In the genomic region with DNA sequence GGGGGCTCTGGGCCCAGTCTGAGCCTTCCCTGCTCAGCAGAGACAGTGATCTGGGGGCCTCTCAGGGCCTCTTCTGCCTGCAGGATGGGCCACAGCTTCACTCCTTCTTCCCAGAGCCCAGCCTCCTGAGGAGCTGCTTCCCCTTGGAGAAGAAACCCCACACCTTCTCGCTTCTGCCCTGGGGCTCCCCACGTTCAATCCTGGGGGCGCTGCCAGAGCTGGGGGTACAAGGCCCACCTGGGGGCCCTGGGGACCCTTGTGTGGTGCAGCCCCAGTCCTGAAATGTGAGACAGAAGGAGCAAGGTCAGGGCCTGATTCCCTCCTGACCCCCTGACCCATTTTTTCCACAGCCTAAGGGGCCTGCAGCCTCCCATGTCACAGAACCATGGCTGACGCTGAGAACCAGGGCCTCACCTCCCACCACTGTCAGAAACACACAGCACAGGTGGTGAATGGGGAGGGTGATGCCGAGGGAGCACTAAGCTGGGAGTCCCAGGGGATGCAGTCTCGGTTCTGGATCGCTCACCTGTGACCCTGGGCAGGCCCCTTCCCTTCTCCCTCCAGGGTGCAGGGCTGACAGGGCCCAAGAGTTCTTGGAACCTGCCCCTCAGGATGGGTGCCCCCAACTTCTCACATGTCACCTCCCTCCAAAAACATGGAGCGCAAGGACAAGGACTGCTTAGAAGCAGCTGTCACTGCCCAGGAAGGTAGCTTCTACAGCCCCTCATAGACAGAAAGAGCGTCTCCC, we compare ENCODE assay signal across 33 cellular contexts. TPM values are rescaled to one million over a fixed set of nuclear protein-coding genes. Genes with fewer than 3 reads are reported as not detected.
DNase-seq lines count a peak whose midpoint lies in the region; ATAC-seq and TF ChIP-seq lines count a peak whose summit lies in the region.
"Had no signal": no experiment of that assay in that cellular context is flagged by ENCODE, and none has a peak within 500 bp of the region (broad histone marks: within the 10 kb centered on the region; RNA-seq: fewer than 3 reads in every experiment).

No MANE protein-coding gene starts in this region.

- in situ Hi-C loops in mammary epithelial cell (cut with MboI; ENCODE audit: low sequenced_read_pairs in 2 of 2) = no loop called here

- peaks cover 10% of the 10 kb centered on the region for H3K9me3 ChIP-seq in left ventricle myocardium inferior (replicated peaks)
- no peaks in the 10 kb centered on the region for H3K9me3 ChIP-seq in lower lobe of right lung
- no peaks in the 10 kb centered on the region for H3K9me3 ChIP-seq in upper lobe of right lung
- H3K9me3 ChIP-seq in mammary epithelial cell (replicated peaks; ENCODE audit: insufficient read depth, low read length) = no peaks in the 10 kb centered on the region
- no peaks in the 10 kb centered on the region for H3K9me3 ChIP-seq in MG63

- intact Hi-C loops in Right ventricle myocardium superior (cut with DNase I) = no loop called here
- intact Hi-C loops in left ventricle myocardium inferior (cut with micrococcal nuclease) = loop anchor here (10.0 kb wide), 1 partner anchor 142 kb away; no protein-coding TSS in a partner anchor
- intact Hi-C loops in lower lobe of right lung (cut with DNase I) = no loop called here
- intact Hi-C loops in upper lobe of right lung (cut with DNase I) = loop anchor here (10.0 kb wide), 1 partner anchor 142 kb away; no protein-coding TSS in a partner anchor
- intact Hi-C loops in mammary epithelial cell (cut with micrococcal nuclease) = no loop called here

- peaks cover 12% of the 10 kb centered on the region for H3K27me3 Mint-ChIP-seq in activated CD8-positive, alpha-beta memory T cell treated with anti-CD3 and anti-CD28 coated beads, Interleukin-2, amount 10 ng/mL, durations not matched to agents 7 days and 5 days
- H3K27me3 Mint-ChIP-seq: activated CD4-positive, alpha-beta T cell treated with anti-CD3 and anti-CD28 coated beads for 36 hours; naive B cell; T-helper 17 cell had no signal

- H4K20me1 ChIP-seq in mammary epithelial cell (ENCODE audit: insufficient read depth, low read length) = no peaks in the 10 kb centered on the region

- no peak overlapping the region for H3K9ac ChIP-seq in mammary epithelial cell (ENCODE audit: insufficient read depth, low read length)

- H3K4me1 Mint-ChIP-seq in activated CD8-positive, alpha-beta memory T cell treated with anti-CD3 and anti-CD28 coated beads, Interleukin-2, amount 10 ng/mL, durations not matched to agents 7 days and 5 days = peaks cover 2% of the 10 kb centered on the region
- H3K4me1 Mint-ChIP-seq: activated naive CD4-positive, alpha-beta T cell treated with anti-CD3 and anti-CD28 coated beads, Interleukin-2, amount 10 ng/mL, durations not matched to agents 7 days and 5 days had no signal

- no peak for ATAC-seq in Right ventricle myocardium superior (ENCODE audit: poor library complexity)
- ATAC-seq in activated CD8-positive, alpha-beta memory T cell treated with anti-CD3 and anti-CD28 coated beads, Interleukin-2, amount 10 ng/mL, durations not matched to agents 7 days and 5 days = no peak
- ATAC-seq in lower lobe of right lung = no peak
- ATAC-seq in upper lobe of right lung = no peak
- ATAC-seq: activated CD4-positive, alpha-beta T cell treated with anti-CD3 and anti-CD28 coated beads for 36 hours; K562; T-helper 17 cell had no signal

- TF ChIP-seq CTCF in left ventricle myocardium inferior (IDR thresholded peaks at IDR 0.05; ENCODE audit: borderline replicate concordance) = no peak
- no peak for TF ChIP-seq CTCF in lower lobe of right lung (IDR thresholded peaks at IDR 0.05)
- no peak for TF ChIP-seq CTCF in upper lobe of right lung (IDR thresholded peaks at IDR 0.05)
- TF ChIP-seq CTCF in mammary epithelial cell (conservative IDR thresholded peaks at IDR 0.05 in 1 of 2, IDR thresholded peaks at IDR 0.05 in 1 of 2; ENCODE audit: extremely low read depth in 1 of 2, insufficient read depth in 1 of 2, low read depth in 1 of 2, low read length in 2 of 2) = no peak

- H3K36me3 ChIP-seq in left ventricle myocardium inferior (no peaks in the 10 kb centered on the region), lower lobe of right lung (no peaks in the 10 kb centered on the region), upper lobe of right lung (no peaks in the 10 kb centered on the region), mammary epithelial cell (ENCODE audit: insufficient read depth, low read length) (no peaks in the 10 kb centered on the region), MG63 (no peaks in the 10 kb centered on the region)

- H3K36me3 Mint-ChIP-seq in activated CD8-positive, alpha-beta memory T cell treated with anti-CD3 and anti-CD28 coated beads, Interleukin-2, amount 10 ng/mL, durations not matched to agents 7 days and 5 days = no peaks in the 10 kb centered on the region
- H3K36me3 Mint-ChIP-seq: brain, naive B cell had no signal

- H3K4me2 ChIP-seq in mammary epithelial cell (ENCODE audit: insufficient read depth, low read depth, low read length) = no peak overlapping the region

- H3K9me3 Mint-ChIP-seq in activated CD8-positive, alpha-beta memory T cell treated with anti-CD3 and anti-CD28 coated beads, Interleukin-2, amount 10 ng/mL, durations not matched to agents 7 days and 5 days (ENCODE audit: low read depth) = no peaks in the 10 kb centered on the region
- H3K9me3 Mint-ChIP-seq: activated naive CD4-positive, alpha-beta T cell treated with anti-CD3 and anti-CD28 coated beads, Interleukin-2, amount 10 ng/mL, durations not matched to agents 7 days and 5 days; activated T-helper 1 cell treated with anti-CD3 and anti-CD28 coated beads, Interleukin-12 subunit alpha, Interleukin-12 subunit beta, Interleukin-2, Interleukin-4 antibody, amounts not matched to agents 30 ng/mL and 10 ng/mL and 1 ng/mL, durations not matched to agents 14 hours and 24 hours and 36 hours; naive B cell had no signal

- no peak overlapping the region for H3K4me3 Mint-ChIP-seq in activated CD8-positive, alpha-beta memory T cell treated with anti-CD3 and anti-CD28 coated beads, Interleukin-2, amount 10 ng/mL, durations not matched to agents 7 days and 5 days
- H3K4me3 Mint-ChIP-seq: activated CD4-positive, alpha-beta T cell treated with anti-CD3 and anti-CD28 coated beads for 36 hours; activated naive CD4-positive, alpha-beta T cell treated with anti-CD3 and anti-CD28 coated beads, Interleukin-2, amount 10 ng/mL, durations not matched to agents 7 days and 5 days; activated T-helper 1 cell treated with anti-CD3 and anti-CD28 coated beads, Interleukin-12 subunit alpha, Interleukin-12 subunit beta, Interleukin-2, Interleukin-4 antibody, amounts not matched to agents 30 ng/mL and 10 ng/mL and 1 ng/mL, durations not matched to agents 14 hours and 24 hours and 36 hours; brain; naive B cell; T-helper 17 cell had no signal

- H3K4me3 ChIP-seq in left ventricle myocardium inferior (no peak overlapping the region), lower lobe of right lung (no peak overlapping the region), upper lobe of right lung (no peak overlapping the region), mammary epithelial cell (replicated peaks in 1 of 3; ENCODE audit: insufficient read depth in 1 of 3, low read depth in 2 of 3, low read length in 3 of 3) (no peak overlapping the region), MG63 (no peak overlapping the region)
- H3K4me3 ChIP-seq: K562, SK-N-MC, skin epidermis, tibial nerve had no signal

- CTCF ChIA-PET in activated CD8-positive, alpha-beta memory T cell treated with anti-CD3 and anti-CD28 coated beads, Interleukin-2, amount 10 ng/mL, durations not matched to agents 7 days and 5 days (lab: Charles Lee) = interaction anchor here (1.0 to 6.4 kb wide), 5 partner anchors 13 to 113 kb away, joined by 3 to 50 read pairs (median 5); no protein-coding TSS in a partner anchor
- CTCF ChIA-PET in mammary epithelial cell (lab: Charles Lee; ENCODE audit: low non-redundant PET) = no interaction called here

- dilution Hi-C loops in mammary epithelial cell (cut with HindIII; ENCODE audit: low sequenced_read_pairs) = no loop called here

- no TSS peak for BruUV-seq in mammary epithelial cell (replicated peaks; lab: Mats Ljungman, UMichigan)

- H3K79me2 ChIP-seq in mammary epithelial cell (ENCODE audit: insufficient read depth, low read length) = no peaks in the 10 kb centered on the region

- no peak overlapping the region for H3K27ac ChIP-seq in left ventricle myocardium inferior (replicated peaks)
- H3K27ac ChIP-seq in lower lobe of right lung = no peak overlapping the region
- no peak overlapping the region for H3K27ac ChIP-seq in upper lobe of right lung
- H3K27ac ChIP-seq in mammary epithelial cell (ENCODE audit: insufficient read depth, low read depth, low read length) = no peak overlapping the region
- H3K27ac ChIP-seq: epithelial cell of prostate, RWPE1, SK-N-MC, skin epidermis, tibial nerve had no signal

- WGBS in mammary epithelial cell (ENCODE audit: low coverage, missing lambda C conversion rate) = 78% methylated on average over 8 of the region's 9 CpGs

- H3K27me3 ChIP-seq in left ventricle myocardium inferior (ENCODE audit: low read depth) (peaks cover 26% of the 10 kb centered on the region), lower lobe of right lung (ENCODE audit: low read depth) (no peaks in the 10 kb centered on the region), upper lobe of right lung (no peaks in the 10 kb centered on the region), mammary epithelial cell (ENCODE audit: insufficient read depth, low read length) (no peaks in the 10 kb centered on the region), MG63 (peaks cover 16% of the 10 kb centered on the region)
- H3K27me3 ChIP-seq: tibial nerve had no signal

- no peak overlapping the region for H2AFZ ChIP-seq in mammary epithelial cell (ENCODE audit: low read depth, low read length)

- H3K4me1 ChIP-seq in left ventricle myocardium inferior = no peaks in the 10 kb centered on the region
- H3K4me1 ChIP-seq in lower lobe of right lung = no peaks in the 10 kb centered on the region
- no peaks in the 10 kb centered on the region for H3K4me1 ChIP-seq in upper lobe of right lung
- no peaks in the 10 kb centered on the region for H3K4me1 ChIP-seq in mammary epithelial cell (ENCODE audit: insufficient read depth, low read length)

- H3K27ac Mint-ChIP-seq in activated CD8-positive, alpha-beta memory T cell treated with anti-CD3 and anti-CD28 coated beads, Interleukin-2, amount 10 ng/mL, durations not matched to agents 7 days and 5 days = no peak overlapping the region
- H3K27ac Mint-ChIP-seq: activated CD4-positive, alpha-beta T cell treated with anti-CD3 and anti-CD28 coated beads for 36 hours; activated naive CD4-positive, alpha-beta T cell treated with anti-CD3 and anti-CD28 coated beads, Interleukin-2, amount 10 ng/mL, durations not matched to agents 7 days and 5 days; activated T-helper 1 cell treated with anti-CD3 and anti-CD28 coated beads, Interleukin-12 subunit alpha, Interleukin-12 subunit beta, Interleukin-2, Interleukin-4 antibody, amounts not matched to agents 30 ng/mL and 10 ng/mL and 1 ng/mL, durations not matched to agents 14 hours and 24 hours and 36 hours; brain; T-helper 17 cell had no signal

- DNase-seq in Right ventricle myocardium superior = peak; percentile 12
- DNase-seq in left ventricle myocardium inferior = no peak
- peak; percentile 38 for DNase-seq in activated CD8-positive, alpha-beta memory T cell treated with anti-CD3 and anti-CD28 coated beads, Interleukin-2, amount 10 ng/mL, durations not matched to agents 7 days and 5 days
- peak; percentile 18 for DNase-seq in lower lobe of right lung
- DNase-seq in upper lobe of right lung = peak; percentile 47
- DNase-seq in mammary epithelial cell = no peak
- no peak for DNase-seq in MG63
- DNase-seq in KG1 (lab: John Stamatoyannopoulos, UW) = no peak
- DNase-seq: activated CD4-positive, alpha-beta T cell treated with anti-CD3 and anti-CD28 coated beads for 36 hours; activated naive CD4-positive, alpha-beta T cell treated with anti-CD3 and anti-CD28 coated beads, Interleukin-2, amount 10 ng/mL, durations not matched to agents 7 days and 5 days; effector CD4-positive, alpha-beta T cell; GOT3; kidney glomerular epithelial cell; naive B cell; NCI-H1105 treated with DMSO at 0.1 percent for 48 hours; NCI-H1930; NCI-H446; NCI-H82; occipital lobe; stimulated activated CD8-positive, alpha-beta memory T cell treated with anti-CD3 and anti-CD28 coated beads, Interleukin-4, amount 100 ng/mL, for 48 hours; T-helper 17 cell had no signal

RNA-seq across cellular contexts. Expression of a gene that starts 21.6 kb away (rescaled TPM):
- total RNA-seq in Right ventricle myocardium superior (0.05 TPM), left ventricle myocardium inferior (0.05 TPM), lower lobe of right lung (1.1 TPM), upper lobe of right lung (0.35 TPM), mammary epithelial cell (not detected)
- total RNA-seq in activated CD8-positive, alpha-beta memory T cell treated with anti-CD3 and anti-CD28 coated beads, Interleukin-2, amount 10 ng/mL, durations not matched to agents 7 days and 5 days = under 1 TPM in 1 of 2 experiments, not detected in 1; 0.09 TPM
- not detected for polyA plus RNA-seq in mammary epithelial cell
- polyA minus RNA-seq in mammary epithelial cell = not detected
- total RNA-seq in MG63 (2014; rRNA removed; shearing (Covaris generic); ENCODE audit: low replicate concordance) = not detected in 2 replicates
- total RNA-seq: A673; activated T-helper 1 cell treated with anti-CD3 and anti-CD28 coated beads, Interleukin-12 subunit alpha, Interleukin-12 subunit beta, Interleukin-2, Interleukin-4 antibody, amounts not matched to agents 30 ng/mL and 10 ng/mL and 1 ng/mL, durations not matched to agents 14 hours and 24 hours and 36 hours; G401; HT-29; occipital lobe; tibial nerve had no signal

RNA-seq across cellular contexts. Expression of a gene that starts 26.2 kb away (rescaled TPM):
- total RNA-seq in Right ventricle myocardium superior (13.6 TPM), left ventricle myocardium inferior (12.8 TPM), lower lobe of right lung (20.2 TPM), upper lobe of right lung (21.0 TPM), mammary epithelial cell (under 1 TPM; 0.05 to 0.17 TPM)
- total RNA-seq in activated CD8-positive, alpha-beta memory T cell treated with anti-CD3 and anti-CD28 coated beads, Interleukin-2, amount 10 ng/mL, durations not matched to agents 7 days and 5 days = 10 to 100 TPM; 25.6 to 66.3 TPM
- not detected for polyA plus RNA-seq in mammary epithelial cell
- not detected for polyA minus RNA-seq in mammary epithelial cell
- 7.0 and 31.1 TPM in 2 replicates for total RNA-seq in MG63 (2014; rRNA removed; shearing (Covaris generic); ENCODE audit: low replicate concordance)
- total RNA-seq: G401, MCF 10A had no signal

RNA-seq across cellular contexts. Expression of a gene that starts 49.7 kb away (rescaled TPM):
- total RNA-seq in Right ventricle myocardium superior (59.2 TPM), left ventricle myocardium inferior (55.2 TPM), lower lobe of right lung (82.4 TPM), upper lobe of right lung (82.4 TPM), mammary epithelial cell (10 to 100 TPM; 32.3 to 55.3 TPM)
- total RNA-seq in activated CD8-positive, alpha-beta memory T cell treated with anti-CD3 and anti-CD28 coated beads, Interleukin-2, amount 10 ng/mL, durations not matched to agents 7 days and 5 days = 100 to 1,000 TPM in 1 of 2 experiments, 10 to 100 TPM in 1; 63.3 to 127 TPM
- 94.7 TPM for polyA plus RNA-seq in mammary epithelial cell
- polyA minus RNA-seq in mammary epithelial cell = 126 TPM
- total RNA-seq in MG63 (2014; rRNA removed; shearing (Covaris generic); ENCODE audit: low replicate concordance) = 97.2 and 170 TPM in 2 replicates

Comparison
In these comparisons a context has a peak if more than half of its experiments do, and no peak if none do; other contexts are left out.
1. DNase-seq: peak in Right ventricle myocardium superior (single experiment), activated CD8-positive, alpha-beta memory T cell treated with anti-CD3 and anti-CD28 coated beads, Interleukin-2, amount 10 ng/mL, durations not matched to agents 7 days and 5 days (single experiment), lower lobe of right lung (single experiment) and upper lobe of right lung (single experiment); none in left ventricle myocardium inferior (single experiment), mammary epithelial cell (single experiment), MG63 (single experiment) and KG1 (single experiment).
2. intact Hi-C loops: an anchor here in left ventricle myocardium inferior (10.0 kb wide) and upper lobe of right lung (10.0 kb wide); none called in Right ventricle myocardium superior, lower lobe of right lung and mammary epithelial cell.